In the genomic region with DNA sequence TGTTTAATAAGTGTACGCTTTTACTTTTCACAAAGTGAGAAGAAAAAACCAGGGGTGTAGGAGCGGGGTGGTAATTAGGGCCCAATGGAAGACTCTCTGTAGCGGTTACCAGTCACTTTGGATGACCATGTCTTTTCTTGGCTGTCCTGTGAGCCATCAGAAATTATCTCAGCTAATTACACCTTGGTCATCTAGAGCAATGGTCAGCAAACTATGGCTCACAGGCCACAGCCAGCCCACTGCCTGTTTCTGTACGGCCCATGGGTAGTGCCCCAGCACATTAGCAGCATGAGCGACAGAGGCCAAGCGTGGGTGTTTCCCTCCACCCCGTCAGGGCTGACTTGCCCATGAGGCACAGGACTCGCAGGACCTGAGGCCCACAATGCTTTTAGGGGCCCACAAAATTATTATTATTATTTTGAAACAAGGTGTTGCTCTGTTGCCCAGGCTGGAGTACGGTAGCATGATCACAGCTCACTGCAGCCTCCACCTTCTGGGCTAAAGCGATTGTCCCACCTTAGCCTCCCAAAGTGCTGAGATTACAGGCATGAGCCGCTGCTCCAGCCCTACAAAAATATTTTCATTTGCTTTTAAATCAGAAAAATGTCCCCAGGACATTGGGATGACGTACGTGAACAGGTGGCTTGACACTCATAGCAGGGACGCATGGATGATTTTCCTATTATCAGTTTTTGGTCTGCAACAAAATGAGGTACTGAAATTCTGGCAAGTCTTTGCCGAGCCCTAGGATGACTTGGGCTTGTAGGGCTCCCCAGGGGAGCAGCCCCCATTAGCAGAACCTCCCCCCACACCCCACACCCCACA, we compare ENCODE assay signal across 26 cellular contexts. TPM values are rescaled to one million over a fixed set of nuclear protein-coding genes. Genes with fewer than 3 reads are reported as not detected.
DNase-seq lines count a peak whose midpoint lies in the region; ATAC-seq and TF ChIP-seq lines count a peak whose summit lies in the region.
"Had no signal": no experiment of that assay in that cellular context is flagged by ENCODE, and none has a peak within 500 bp of the region (broad histone marks: within the 10 kb centered on the region; RNA-seq: fewer than 3 reads in every experiment).

No MANE protein-coding gene starts in this region.

- H3K36me3 Mint-ChIP-seq in neural progenitor cell = peaks cover 4% of the 10 kb centered on the region

- TF ChIP-seq CTCF in GM13977 (IDR thresholded peaks at IDR 0.05; ENCODE audit: extremely low read depth, insufficient read depth, missing control alignments) = no peak
- no peak for TF ChIP-seq CTCF in spleen (IDR thresholded peaks at IDR 0.05 in 8 of 11, conservative IDR thresholded peaks at IDR 0.05 in 3 of 11)
- no peak for TF ChIP-seq CTCF in neural progenitor cell (IDR thresholded peaks at IDR 0.05)

- no peak overlapping the region for H3K4me3 ChIP-seq in SJCRH30
- H3K4me3 ChIP-seq in spleen = no peak overlapping the region
- no peak overlapping the region for H3K4me3 ChIP-seq in neural progenitor cell
- H3K4me3 ChIP-seq: SK-N-MC, skin epidermis, thoracic aorta, vagina had no signal

- H3K9ac ChIP-seq in neural progenitor cell = no peak overlapping the region

- intact Hi-C loops in spleen (cut with DNase I; ENCODE audit: low total_unique reads) = no loop called here

- peak; percentile 49 for ATAC-seq in HG02852 (IDR thresholded peaks at IDR 0.05; ENCODE audit: unreplicated experiment)
- ATAC-seq: activated T-helper 17 cell treated with anti-CD3 and anti-CD28 coated beads, Interleukin-2, amount 50 U/mL, for 72 hours; foreskin keratinocyte had no signal

- H3K9me3 ChIP-seq in SJCRH30 (replicated peaks) (no peaks in the 10 kb centered on the region), spleen (no peaks in the 10 kb centered on the region), neural progenitor cell (ENCODE audit: low read depth) (no peaks in the 10 kb centered on the region)
- H3K9me3 ChIP-seq: thoracic aorta, vagina had no signal

- H3K4me1 ChIP-seq in SJCRH30 = peaks cover 13% of the 10 kb centered on the region
- peaks cover 25 to 82% (median 68%) of the 10 kb centered on the region in 6 donors for H3K4me1 ChIP-seq in spleen
- peaks cover 7% of the 10 kb centered on the region for H3K4me1 ChIP-seq in neural progenitor cell

- H3K9me3 Mint-ChIP-seq in neural progenitor cell = no peaks in the 10 kb centered on the region
- H3K9me3 Mint-ChIP-seq: activated T-helper 17 cell treated with anti-CD3 and anti-CD28 coated beads, Interleukin-2, amount 50 U/mL, for 72 hours; CD4-positive, alpha-beta T cell had no signal

- no peak overlapping the region for H3K27ac Mint-ChIP-seq in neural progenitor cell
- H3K27ac Mint-ChIP-seq: activated naive CD8-positive, alpha-beta T cell; CD4-positive, alpha-beta T cell had no signal

- no peaks in the 10 kb centered on the region for H3K79me2 ChIP-seq in neural progenitor cell (ENCODE audit: low read depth)

- in situ Hi-C loops in GM13977 (cut with MboI; ENCODE audit: low pct_unique_long_range_greater_than_20kb, low sequenced_read_pairs, unreplicated experiment) (loop anchor here (25.0 kb wide), 3 partner anchors 115 to 690 kb away; no protein-coding TSS in a partner anchor), ACHN (cut with HindIII; ENCODE audit: low pct_ligation_motif_present, low pct_unique_long_range_greater_than_20kb, low sequenced_read_pairs) (loop anchor here (25.0 kb wide), 1 partner anchor 90 kb away; no protein-coding TSS in a partner anchor)

- TF ChIP-seq POLR2A in spleen (IDR thresholded peaks at IDR 0.05) = no peak

- H3K27me3 Mint-ChIP-seq in neural progenitor cell (ENCODE audit: insufficient read depth, low read depth) = no peaks in the 10 kb centered on the region
- H3K27me3 Mint-ChIP-seq: activated naive CD8-positive, alpha-beta T cell; activated T-helper 17 cell treated with anti-CD3 and anti-CD28 coated beads, Interleukin-2, amount 50 U/mL, for 72 hours; CD4-positive, alpha-beta T cell had no signal

- no peaks in the 10 kb centered on the region for H3F3A ChIP-seq in neural progenitor cell (ENCODE audit: low read depth)

- WGBS in spleen, 5 donors = 73 to 87% (median 80%) methylated on average over 15 of the region's 15 CpGs

- H3K36me3 ChIP-seq in SJCRH30 (no peaks in the 10 kb centered on the region), spleen (peaks cover 0 to 25% (median 8%) of the 10 kb centered on the region in 6 donors), neural progenitor cell (no peaks in the 10 kb centered on the region)
- H3K36me3 ChIP-seq: thoracic aorta, vagina had no signal

- H3K27ac ChIP-seq in SJCRH30 (no peak overlapping the region), spleen (peak overlapping the region; percentile 56 to 87 (median 76)), neural progenitor cell (no peak overlapping the region)
- H3K27ac ChIP-seq: foreskin keratinocyte, SK-N-MC, thoracic aorta, vagina, WERI-Rb-1 had no signal

- peak; percentile 45 for DNase-seq in GM13977 (ENCODE audit: low spot score)
- peak; percentile 57 to 75 for DNase-seq in SJCRH30
- DNase-seq in spleen = peak; percentile 76
- DNase-seq in neural progenitor cell (ENCODE audit: low spot score) = no peak
- no peak for DNase-seq in ACHN
- DNase-seq in HuH-7 (ENCODE audit: low spot score) = no peak
- DNase-seq: activated CD4-positive, alpha-beta T cell treated with anti-CD3 and anti-CD28 coated beads, Interleukin-2, amount 50 U/mL, for 1 hour; CD4-positive, alpha-beta T cell; cerebellar nuclear complex; effector CD4-positive, alpha-beta T cell; foreskin keratinocyte; GF-D8; hippocampal formation; left ventricle myocardium superior; NCI-H1930; NCI-H226; stimulated activated CD4-positive, alpha-beta T cell treated with anti-CD3 and anti-CD28 coated beads, Interleukin-2, amount 100 ng/mL, for 24 hours; stimulated activated naive CD4-positive, alpha-beta T cell treated with Interleukin-2 at 50 U/mL for 16 hours; WERI-Rb-1 had no signal

- H3K4me3 Mint-ChIP-seq in neural progenitor cell = no peak overlapping the region
- H3K4me3 Mint-ChIP-seq: activated naive CD8-positive, alpha-beta T cell; activated T-helper 17 cell treated with anti-CD3 and anti-CD28 coated beads, Interleukin-2, amount 50 U/mL, for 72 hours; CD4-positive, alpha-beta T cell had no signal

- H4K20me1 ChIP-seq in neural progenitor cell (ENCODE audit: low read depth) = no peaks in the 10 kb centered on the region

- no peak overlapping the region for H2AFZ ChIP-seq in neural progenitor cell (replicated peaks)

- peaks cover 7% of the 10 kb centered on the region for H3K4me1 Mint-ChIP-seq in neural progenitor cell

- no peaks in the 10 kb centered on the region for H3K27me3 ChIP-seq in SJCRH30
- no peaks in the 10 kb centered on the region for H3K27me3 ChIP-seq in spleen (replicated peaks in 1 of 7)
- H3K27me3 ChIP-seq in neural progenitor cell = no peaks in the 10 kb centered on the region
- H3K27me3 ChIP-seq: foreskin keratinocyte, vagina had no signal

- H3K4me2 ChIP-seq in neural progenitor cell = no peak overlapping the region

RNA-seq across cellular contexts. Expression of gene CEP68, which starts 29.4 kb away (rescaled TPM):
- total RNA-seq in SJCRH30 (2014; rRNA removed; shearing (Covaris generic)) = 13.7 and 14.1 TPM in 2 replicates
- total RNA-seq in spleen (10 to 100 TPM; 16.6 to 26.7 (median 22.2) TPM), neural progenitor cell (ENCODE audit: low replicate concordance) (33.3 and 36.2 TPM in 2 replicates)
- 1 to 10 TPM; 5.2 to 7.0 (median 5.7) TPM for polyA plus RNA-seq in spleen

RNA-seq across cellular contexts. Expression of gene SLC1A4, which starts 37.7 kb away (rescaled TPM):
- 2.6 and 3.5 TPM in 2 replicates for total RNA-seq in SJCRH30 (2014; rRNA removed; shearing (Covaris generic))
- total RNA-seq in spleen = 10 to 100 TPM; 14.6 to 32.0 (median 19.4) TPM
- polyA plus RNA-seq in spleen = 1 to 10 TPM; 2.5 to 4.4 (median 4.3) TPM
- 1.3 and 1.8 TPM in 2 replicates for total RNA-seq in neural progenitor cell (ENCODE audit: low replicate concordance)

Comparison
In these comparisons a context has a peak if more than half of its experiments do, and no peak if none do; other contexts are left out.
1. DNase-seq: peak in GM13977 (single experiment), SJCRH30 (2 of 2) and spleen (single experiment); none in neural progenitor cell (single experiment), ACHN (single experiment) and HuH-7 (single experiment).
2. H3K27ac ChIP-seq: peak in spleen (8 of 8); none in SJCRH30 (single experiment) and neural progenitor cell (single experiment).